Comparison of ENCODE assay signal across 8 cellular contexts in genomic region chr10:14648042-14648765, GRCh38.
A peak's percentile ranks its signal among the peaks of the same experiment; 100 is the strongest.
DNase-seq lines count a peak whose midpoint lies in the region; ATAC-seq and TF ChIP-seq lines count a peak whose summit lies in the region.

No MANE protein-coding gene starts in this region.

- H3K27me3 Mint-ChIP-seq in CD14-positive monocyte (ENCODE audit: low read depth in 3 of 3), result no peaks in the 10 kb centered on the region

- DNase-seq in CD14-positive monocyte (ENCODE audit: low spot score) (peak; percentile 76), RPMI7951 (ENCODE audit: low read depth) (peak; percentile 85), glomerular visceral epithelial cell (ENCODE audit: extremely low spot score) (peak; percentile 20), testis (peak; percentile 37)
- DNase-seq in activated gamma-delta T cell treated with anti-CD3 and anti-CD28 coated beads, Interleukin-2, amount 50 U/mL, for 16 hours (ENCODE audit: low read depth), result peak; percentile 32

- no peak for TF ChIP-seq CTCF in CD14-positive monocyte (IDR thresholded peaks at IDR 0.05)
- TF ChIP-seq CTCF in parathyroid adenoma (IDR thresholded peaks at IDR 0.05), result no peak
- no peak for TF ChIP-seq CTCF in testis (IDR thresholded peaks at IDR 0.05)

- H3K79me2 ChIP-seq in parathyroid adenoma, result no peaks in the 10 kb centered on the region

- H3K4me3 Mint-ChIP-seq in CD14-positive monocyte, result peak overlapping the region; percentile 58 to 78

- peak overlapping the region; percentile 71 for H2AFZ ChIP-seq in parathyroid adenoma

- no peaks in the 10 kb centered on the region for H3K9me3 Mint-ChIP-seq in CD14-positive monocyte

- no peak for TF ChIP-seq POLR2A in testis (IDR thresholded peaks at IDR 0.05)

- H3K4me2 ChIP-seq in parathyroid adenoma (ENCODE audit: low read length), result peak overlapping the region; percentile 60

- H3K36me3 ChIP-seq in parathyroid adenoma (ENCODE audit: control insufficient read depth, insufficient read depth, low read length), result no peaks in the 10 kb centered on the region
- H3K36me3 ChIP-seq in testis (ENCODE audit: low read depth, missing control alignments), result no peaks in the 10 kb centered on the region

- peaks cover 40% of the 10 kb centered on the region for H3K4me1 Mint-ChIP-seq in CD14-positive monocyte

- H3K36me3 Mint-ChIP-seq in CD14-positive monocyte, result no peaks in the 10 kb centered on the region

- peak overlapping the region; percentile 95 to 97 (median 96) for H3K27ac Mint-ChIP-seq in CD14-positive monocyte

- 45 to 56% methylated on average over 14 of the region's 14 CpGs for WGBS in testis, 2 donors

- H3K4me1 ChIP-seq in parathyroid adenoma (peaks cover 40% of the 10 kb centered on the region), testis (peaks cover 2% of the 10 kb centered on the region)

- H3K27ac ChIP-seq in parathyroid adenoma (peak overlapping the region; percentile 94), testis (no peak overlapping the region)

- no peaks in the 10 kb centered on the region for H3K27me3 ChIP-seq in parathyroid adenoma (ENCODE audit: control insufficient read depth, insufficient read depth, low read length)
- H3K27me3 ChIP-seq in testis, result no peaks in the 10 kb centered on the region

- no peak overlapping the region for H3K9ac ChIP-seq in parathyroid adenoma

- peak; percentile 94 for ATAC-seq in GM19351 (IDR thresholded peaks at IDR 0.05; ENCODE audit: unreplicated experiment)
- peak; percentile 93 for ATAC-seq in HG03460 (IDR thresholded peaks at IDR 0.05; ENCODE audit: unreplicated experiment)

- intact Hi-C loops in CD14-positive monocyte (cut with micrococcal nuclease), result loop anchor here in 1 of 2 donors (1.0 kb wide), 1 partner anchor 11 kb away; no protein-coding TSS in a partner anchor
- intact Hi-C loops in testis (cut with DNase I; ENCODE audit: low total_unique reads), result no loop called here

- H3K9me3 ChIP-seq in parathyroid adenoma (ENCODE audit: control insufficient read depth, low read length), result no peaks in the 10 kb centered on the region
- no peaks in the 10 kb centered on the region for H3K9me3 ChIP-seq in testis

- H3K4me3 ChIP-seq in parathyroid adenoma (ENCODE audit: low read depth, low read length), result peak overlapping the region; percentile 35
- H3K4me3 ChIP-seq in testis, result no peak overlapping the region

Comparison
In these comparisons a context has a peak if more than half of its experiments do, and no peak if none do; other contexts are left out.
1. DNase-seq: peak in every context shown above with its lines; median percentile 85 in RPMI7951; 76 in CD14-positive monocyte; 37 in testis; 32 in activated gamma-delta T cell treated with anti-CD3 and anti-CD28 coated beads, Interleukin-2, amount 50 U/mL, for 16 hours; 20 in glomerular visceral epithelial cell.